ENCODE assay signal across 8 cellular contexts in genomic region chrX:153925739-153926593, GRCh38. TPM values are rescaled to one million over a fixed set of nuclear protein-coding genes. Genes with fewer than 3 reads are reported as not detected.
DNase-seq lines count a peak whose midpoint lies in the region; ATAC-seq and TF ChIP-seq lines count a peak whose summit lies in the region.

TSS of gene ARHGAP4 (minus strand) at chrX:153926264. CDS start at chrX:153926202, 62 bp downstream.

- H2AFZ ChIP-seq in neural progenitor cell (replicated peaks), result no peak within 1 kb of the TSS

- peaks cover 28% of the 10 kb centered on the region for H3F3A ChIP-seq in neural progenitor cell (ENCODE audit: low read depth)

- H3K4me1 Mint-ChIP-seq in activated CD4-positive, alpha-beta T cell treated with anti-CD3 and anti-CD28 coated beads, Interleukin-2, amount 10 ng/mL, durations not matched to agents 24 days and 14 days, result peaks cover 30% of the 10 kb centered on the region
- peaks cover 27% of the 10 kb centered on the region for H3K4me1 Mint-ChIP-seq in neural progenitor cell

- peak; percentile 15 for ATAC-seq in HG02798 (IDR thresholded peaks at IDR 0.05; ENCODE audit: poor library complexity, unreplicated experiment)

- no peaks in the 10 kb centered on the region for H3K9me3 ChIP-seq in neural progenitor cell (ENCODE audit: low read depth)

- no peaks in the 10 kb centered on the region for H3K9me3 Mint-ChIP-seq in activated CD4-positive, alpha-beta T cell treated with anti-CD3 and anti-CD28 coated beads, Interleukin-2, amount 10 ng/mL, durations not matched to agents 24 days and 14 days
- H3K9me3 Mint-ChIP-seq in neural progenitor cell, result peaks cover 10% of the 10 kb centered on the region

- H3K27me3 ChIP-seq in neural progenitor cell, result peaks cover 10% of the 10 kb centered on the region

- peak within 1 kb of the TSS; percentile 97 for H3K4me3 Mint-ChIP-seq in activated CD4-positive, alpha-beta T cell treated with anti-CD3 and anti-CD28 coated beads, Interleukin-2, amount 10 ng/mL, durations not matched to agents 24 days and 14 days
- H3K4me3 Mint-ChIP-seq in neural progenitor cell, result peak within 1 kb of the TSS; percentile 87

- H3K4me3 ChIP-seq in epithelial cell of esophagus (ENCODE audit: low read length) (peak within 1 kb of the TSS; percentile 55), neural progenitor cell (peak within 1 kb of the TSS; percentile 63)

- H3K4me1 ChIP-seq in neural progenitor cell, result peaks cover 8% of the 10 kb centered on the region

- H3K79me2 ChIP-seq in neural progenitor cell (ENCODE audit: low read depth), result no peaks in the 10 kb centered on the region

- H3K27me3 Mint-ChIP-seq in activated CD4-positive, alpha-beta T cell treated with anti-CD3 and anti-CD28 coated beads, Interleukin-2, amount 10 ng/mL, durations not matched to agents 24 days and 14 days, result no peaks in the 10 kb centered on the region
- H3K27me3 Mint-ChIP-seq in neural progenitor cell (ENCODE audit: insufficient read depth, low read depth), result peaks cover 7% of the 10 kb centered on the region

- H3K9ac ChIP-seq in neural progenitor cell, result no peak within 1 kb of the TSS

- no peaks in the 10 kb centered on the region for H3K36me3 ChIP-seq in neural progenitor cell

- peak within 1 kb of the TSS; percentile 85 for H3K4me2 ChIP-seq in neural progenitor cell

- DNase-seq in AML-193 (lab: John Stamatoyannopoulos, UW), result peak; percentile 22 to 38
- peak; percentile 85 for DNase-seq in activated CD4-positive, alpha-beta T cell treated with anti-CD3 and anti-CD28 coated beads, Interleukin-2, amount 10 ng/mL, durations not matched to agents 24 days and 14 days
- DNase-seq in epithelial cell of esophagus (ENCODE audit: low read depth), result no peak
- DNase-seq in neural progenitor cell (ENCODE audit: low spot score), result peak; percentile 28
- DNase-seq in Kasumi-1 (lab: John Stamatoyannopoulos, UW), result no peak
- no peak for DNase-seq in GM19240 (ENCODE audit: insufficient read length, low spot score)
- no peak for DNase-seq in LoVo (ENCODE audit: low spot score)

- TF ChIP-seq CTCF in epithelial cell of esophagus (IDR thresholded peaks at IDR 0.05; ENCODE audit: insufficient read depth, low read depth, low read length, missing control alignments), result no peak
- no peak for TF ChIP-seq CTCF in neural progenitor cell (IDR thresholded peaks at IDR 0.05)

- intact Hi-C loops in activated CD4-positive, alpha-beta T cell treated with anti-CD3 and anti-CD28 coated beads, Interleukin-2, amount 10 ng/mL, durations not matched to agents 24 days and 14 days (cut with micrococcal nuclease), result loop anchor here (2.0 to 10.0 kb wide), 5 partner anchors 21 to 971 kb away; partner anchors contain the start of genes ABCD1, BCAP31, IDH3G and SSR4

- peak within 1 kb of the TSS; percentile 98 for H3K27ac Mint-ChIP-seq in activated CD4-positive, alpha-beta T cell treated with anti-CD3 and anti-CD28 coated beads, Interleukin-2, amount 10 ng/mL, durations not matched to agents 24 days and 14 days
- H3K27ac Mint-ChIP-seq in neural progenitor cell, result peak within 1 kb of the TSS; percentile 90

- no peaks in the 10 kb centered on the region for H4K20me1 ChIP-seq in neural progenitor cell (ENCODE audit: low read depth)

- H3K36me3 Mint-ChIP-seq in activated CD4-positive, alpha-beta T cell treated with anti-CD3 and anti-CD28 coated beads, Interleukin-2, amount 10 ng/mL, durations not matched to agents 24 days and 14 days (ENCODE audit: low read depth), result peaks cover 12% of the 10 kb centered on the region
- peaks cover 2% of the 10 kb centered on the region for H3K36me3 Mint-ChIP-seq in neural progenitor cell

- no peak within 1 kb of the TSS for H3K27ac ChIP-seq in neural progenitor cell

RNA-seq across cellular contexts. Expression of gene ARHGAP4, which starts in this region (rescaled TPM):
- 135 and 137 TPM in 2 replicates for total RNA-seq in activated CD4-positive, alpha-beta T cell treated with anti-CD3 and anti-CD28 coated beads, Interleukin-2, amount 10 ng/mL, durations not matched to agents 24 days and 14 days
- 5.1 and 17.9 TPM in 2 replicates for total RNA-seq in neural progenitor cell (ENCODE audit: low replicate concordance)

Comparison
In these comparisons a context has a peak if more than half of its experiments do, and no peak if none do; other contexts are left out.
1. DNase-seq: peak in AML-193 (2 of 2), activated CD4-positive, alpha-beta T cell treated with anti-CD3 and anti-CD28 coated beads, Interleukin-2, amount 10 ng/mL, durations not matched to agents 24 days and 14 days (single experiment) and neural progenitor cell (single experiment); none in epithelial cell of esophagus (single experiment), Kasumi-1 (0 of 2), GM19240 (single experiment) and LoVo (single experiment).